ENCODE assay signal across 8 cellular contexts in genomic region chr20:53585028-53585569, GRCh38. TPM values are rescaled to one million over a fixed set of nuclear protein-coding genes. Genes with fewer than 3 reads are reported as not detected.
DNase-seq lines count a peak whose midpoint lies in the region; ATAC-seq, FAIRE-seq and TF ChIP-seq lines count a peak whose summit lies in the region.
"Not testable (repeated sequence)": the region's sequence is repeated elsewhere in the genome, so short reads cannot be mapped to it uniquely, and the experiment has no call there.

No MANE protein-coding gene starts in this region.

- H3K4me3 ChIP-seq in A549, result not testable (repeated sequence)
- H3K4me3 ChIP-seq in GM12865 (ENCODE audit: low read depth, low read length), result peak overlapping the region; percentile 55

- H3K36me3 Mint-ChIP-seq in IgD-negative memory B cell; T-helper 17 cell (ENCODE audit: low read depth); naive B cell: not testable (repeated sequence)
- H3K36me3 Mint-ChIP-seq in activated T-helper 17 cell treated with anti-CD3 and anti-CD28 coated beads, Interleukin-2, amount 50 U/mL, for 72 hours (ENCODE audit: low read depth), result peaks cover 43% of the 10 kb centered on the region
- peaks cover 42 to 44% of the 10 kb centered on the region in 2 donors for H3K36me3 Mint-ChIP-seq in stimulated activated naive B cell treated with anti-CD40 and anti-IgM and Interleukin-4, amounts not matched to agents 10 μg/mL and 1 μg/mL and 100 μg/mL, for 72 hours

- DNase-seq in A549 (ENCODE audit: low read depth in 1 of 2, low spot score in 1 of 2); T-helper 17 cell; naive B cell; stimulated activated naive B cell treated with anti-CD40 and anti-IgM and Interleukin-4, amounts not matched to agents 10 μg/mL and 1 μg/mL and 100 μg/mL, for 72 hours: not testable (repeated sequence)
- DNase-seq in GM12865 (ENCODE audit: low read depth) (peak; percentile 55), ecto neural progenitor cell (ENCODE audit: low spot score) (peak; percentile 29)

- CTCF ChIA-PET in A549 (lab: Yijun Ruan, JAX), result interaction anchor here (0.7 to 1.2 kb wide), 2 partner anchors 11 to 330 kb away, joined by 3 read pairs; no protein-coding TSS in a partner anchor

- TF ChIP-seq POLR2A in A549 (IDR thresholded peaks at IDR 0.05; ENCODE audit: low read length), result not testable (repeated sequence)

- H3K9me3 Mint-ChIP-seq in IgD-negative memory B cell; activated T-helper 17 cell treated with anti-CD3 and anti-CD28 coated beads, Interleukin-2, amount 50 U/mL, for 72 hours; naive B cell; stimulated activated naive B cell treated with anti-CD40 and anti-IgM and Interleukin-4, amounts not matched to agents 10 μg/mL and 1 μg/mL and 100 μg/mL, for 72 hours: not testable (repeated sequence)

- 83% methylated on average over 6 of the region's 6 CpGs for WGBS in A549 (ENCODE audit: missing lambda C conversion rate)

- H3K9me3 ChIP-seq in A549; T-helper 17 cell (ENCODE audit: control insufficient read depth, low read length, poor library complexity, severe bottlenecking): not testable (repeated sequence)

- ATAC-seq in A549, result not testable (repeated sequence)
- ATAC-seq in T-helper 17 cell (peak; percentile 23), naive B cell (ENCODE audit: low read depth in 2 of 2) (peak; percentile 48 to 54)
- peak; percentile 63 for ATAC-seq in activated T-helper 17 cell treated with anti-CD3 and anti-CD28 coated beads, Interleukin-2, amount 50 U/mL, for 72 hours (replicated peaks)
- ATAC-seq in stimulated activated naive B cell treated with anti-CD40 and anti-IgM and Interleukin-4, amounts not matched to agents 10 μg/mL and 1 μg/mL and 100 μg/mL, for 72 hours (replicated peaks), result peak; percentile 44 to 50

- POLR2A ChIA-PET in A549 (lab: Yijun Ruan, JAX), result interaction anchor here (0.7 kb wide), 1 partner anchor 356 kb away, joined by 3 read pairs; no protein-coding TSS in a partner anchor

- H3K27ac Mint-ChIP-seq in IgD-negative memory B cell, result peak overlapping the region; percentile 87 to 96 (median 95)
- H3K27ac Mint-ChIP-seq in T-helper 17 cell, result peak overlapping the region; percentile 99
- peak overlapping the region; percentile 97 for H3K27ac Mint-ChIP-seq in activated T-helper 17 cell treated with anti-CD3 and anti-CD28 coated beads, Interleukin-2, amount 50 U/mL, for 72 hours
- peak overlapping the region; percentile 69 to 97 (median 82) for H3K27ac Mint-ChIP-seq in naive B cell
- peak overlapping the region; percentile 87 for H3K27ac Mint-ChIP-seq in stimulated activated naive B cell treated with anti-CD40 and anti-IgM and Interleukin-4, amounts not matched to agents 10 μg/mL and 1 μg/mL and 100 μg/mL, for 72 hours

- not testable (repeated sequence) for TF ChIP-seq RAD21 in A549 (conservative IDR thresholded peaks at IDR 0.05 in 1 of 2, IDR thresholded peaks at IDR 0.05 in 1 of 2)

- TF ChIP-seq CTCF in A549 (IDR thresholded peaks at IDR 0.05); GM12865 (IDR thresholded peaks at IDR 0.05; ENCODE audit: insufficient read depth, low read depth, low read length, missing control alignments): not testable (repeated sequence)

- H3K4me1 Mint-ChIP-seq in IgD-negative memory B cell (peaks cover 62 to 63% (median 62%) of the 10 kb centered on the region in 3 donors), T-helper 17 cell (peaks cover 49% of the 10 kb centered on the region), naive B cell (peaks cover 38 to 82% (median 63%) of the 10 kb centered on the region in 3 donors)
- H3K4me1 Mint-ChIP-seq in activated T-helper 17 cell treated with anti-CD3 and anti-CD28 coated beads, Interleukin-2, amount 50 U/mL, for 72 hours, result peaks cover 24% of the 10 kb centered on the region
- H3K4me1 Mint-ChIP-seq in stimulated activated naive B cell treated with anti-CD40 and anti-IgM and Interleukin-4, amounts not matched to agents 10 μg/mL and 1 μg/mL and 100 μg/mL, for 72 hours, result peaks cover 37 to 68% of the 10 kb centered on the region in 2 donors

- H3K27me3 Mint-ChIP-seq in IgD-negative memory B cell; T-helper 17 cell; activated T-helper 17 cell treated with anti-CD3 and anti-CD28 coated beads, Interleukin-2, amount 50 U/mL, for 72 hours; naive B cell; stimulated activated naive B cell treated with anti-CD40 and anti-IgM and Interleukin-4, amounts not matched to agents 10 μg/mL and 1 μg/mL and 100 μg/mL, for 72 hours: not testable (repeated sequence)

- H3K4me3 Mint-ChIP-seq in IgD-negative memory B cell (peak overlapping the region; percentile 54 to 89 (median 78)), T-helper 17 cell (peak overlapping the region; percentile 90), naive B cell (peak overlapping the region; percentile 32 to 88 (median 74))
- peak overlapping the region; percentile 90 for H3K4me3 Mint-ChIP-seq in activated T-helper 17 cell treated with anti-CD3 and anti-CD28 coated beads, Interleukin-2, amount 50 U/mL, for 72 hours
- peak overlapping the region; percentile 65 to 68 for H3K4me3 Mint-ChIP-seq in stimulated activated naive B cell treated with anti-CD40 and anti-IgM and Interleukin-4, amounts not matched to agents 10 μg/mL and 1 μg/mL and 100 μg/mL, for 72 hours

- peak overlapping the region; percentile 1 to 80; a peak in 5 of 6 replicates for H3K27ac ChIP-seq in A549

- H3K4me1 ChIP-seq in A549, result peaks cover 92% of the 10 kb centered on the region

- peak overlapping the region; percentile 99 for H3K4me2 ChIP-seq in A549

- TF ChIP-seq EP300 in A549 (IDR thresholded peaks at IDR 0.05), result not testable (repeated sequence)

- FAIRE-seq in A549 (lab: Jason Lieb, UNC), result not testable (repeated sequence)

RNA-seq across cellular contexts. Expression of gene ZNF217, which starts 8.5 kb away (rescaled TPM):
- polyA plus RNA-seq in A549 (2011; rRNA removed) (22.2 and 29.5 TPM in 2 replicates), A549 (2017; fragmentation: RNase III; extraction: RNeasy Plus Mini Kit Qiagen cat#74134 plus additional on column Dnase treatment) (28.1 to 30.5 TPM (median 29.9 TPM) in 3 replicates), IgD-negative memory B cell (29.9 TPM), naive B cell (ENCODE audit: low read depth in 6 of 6) (10 to 100 TPM in 5 of 6 donors, 1 to 10 TPM in 1; 8.8 to 31.0 (median 24.7) TPM)
- polyA plus RNA-seq in A549 (2012; cell fraction: cytosol; rRNA removed), result 6.8 and 8.8 TPM in 2 replicates
- polyA plus RNA-seq in A549 (2012; cell fraction: nucleus; rRNA removed), result 8.9 and 11.6 TPM in 2 replicates
- polyA minus RNA-seq in A549 (2011; rRNA and poly(A)+ RNA removed), result 48.5 and 50.5 TPM in 2 replicates
- 10 to 100 TPM; 70.4 to 72.8 TPM for total RNA-seq in T-helper 17 cell
- 10 to 100 TPM; 52.7 to 54.2 TPM for total RNA-seq in activated T-helper 17 cell treated with anti-CD3 and anti-CD28 coated beads, Interleukin-2, amount 50 U/mL, for 72 hours
